ENCODE assay signal across 22 cellular contexts in genomic region chr4:2587215-2587823, GRCh38. TPM values are rescaled to one million over a fixed set of nuclear protein-coding genes. Genes with fewer than 3 reads are reported as not detected.
DNase-seq lines count a peak whose midpoint lies in the region; ATAC-seq and TF ChIP-seq lines count a peak whose summit lies in the region.
"Had no signal": no experiment of that assay in that cellular context is flagged by ENCODE, and none has a peak within 500 bp of the region (broad histone marks: within the 10 kb centered on the region; RNA-seq: fewer than 3 reads in every experiment).

No MANE protein-coding gene starts in this region.

- H3K27ac ChIP-seq in CD8-positive, alpha-beta T cell (ENCODE audit: low read depth, low read length) = no peak overlapping the region
- no peak overlapping the region for H3K27ac ChIP-seq in neural progenitor cell
- H3K27ac ChIP-seq: breast epithelium, prostate gland, upper lobe of right lung had no signal

- intact Hi-C loops in CD8-positive, alpha-beta T cell (cut with DNase I, micrococcal nuclease) = no loop called here

- H3K27me3 ChIP-seq in CD8-positive, alpha-beta T cell (ENCODE audit: insufficient read depth, low read length) = no peaks in the 10 kb centered on the region
- H3K27me3 ChIP-seq in MG63 = no peaks in the 10 kb centered on the region
- no peaks in the 10 kb centered on the region for H3K27me3 ChIP-seq in neural progenitor cell
- H3K27me3 ChIP-seq: breast epithelium, upper lobe of right lung had no signal

- peaks cover 74% of the 10 kb centered on the region for H3K4me1 Mint-ChIP-seq in CD8-positive, alpha-beta T cell (ENCODE audit: low read depth)
- peaks cover 29% of the 10 kb centered on the region for H3K4me1 Mint-ChIP-seq in neural progenitor cell

- H4K20me1 ChIP-seq in neural progenitor cell (ENCODE audit: low read depth) = peaks cover 93% of the 10 kb centered on the region

- no peaks in the 10 kb centered on the region for H3K36me3 ChIP-seq in CD8-positive, alpha-beta T cell (ENCODE audit: insufficient read depth, low read length)
- H3K36me3 ChIP-seq in MG63 (no peaks in the 10 kb centered on the region), neural progenitor cell (no peaks in the 10 kb centered on the region)
- H3K36me3 ChIP-seq: breast epithelium, prostate gland, upper lobe of right lung had no signal

- CTCF ChIA-PET in CD8-positive, alpha-beta T cell (lab: Charles Lee) = interaction anchor here (1.8 kb wide), 1 partner anchor 9 kb away, joined by 4 read pairs; no protein-coding TSS in a partner anchor

- no peaks in the 10 kb centered on the region for H3K9me3 Mint-ChIP-seq in CD8-positive, alpha-beta T cell
- H3K9me3 Mint-ChIP-seq in neural progenitor cell = no peaks in the 10 kb centered on the region
- H3K9me3 Mint-ChIP-seq: activated CD4-positive, alpha-beta T cell treated with anti-CD3 and anti-CD28 coated beads, Interleukin-2, amount 10 ng/mL, durations not matched to agents 24 days and 14 days; natural killer cell treated with Interleukin-12 subunit alpha and Interleukin-12 subunit beta and Interleukin-15 and Interleukin-18, amount 100 ng/mL, for 72 hours had no signal

- no peak overlapping the region for H3K9ac ChIP-seq in neural progenitor cell

- no peaks in the 10 kb centered on the region for H3K36me3 Mint-ChIP-seq in CD8-positive, alpha-beta T cell
- H3K36me3 Mint-ChIP-seq in neural progenitor cell = peaks cover 4% of the 10 kb centered on the region
- H3K36me3 Mint-ChIP-seq: activated CD8-positive, alpha-beta memory T cell treated with anti-CD3 and anti-CD28 coated beads, Interleukin-2, amount 10 ng/mL, durations not matched to agents 7 days and 5 days; natural killer cell treated with Interleukin-12 subunit alpha and Interleukin-12 subunit beta and Interleukin-15 and Interleukin-18, amount 100 ng/mL, for 72 hours had no signal

- H3F3A ChIP-seq in neural progenitor cell (ENCODE audit: low read depth) = peaks cover 28% of the 10 kb centered on the region

- H3K79me2 ChIP-seq in neural progenitor cell (ENCODE audit: low read depth) = peaks cover 100% of the 10 kb centered on the region

- no peak overlapping the region for H3K4me3 ChIP-seq in CD8-positive, alpha-beta T cell (ENCODE audit: low read depth, low read length)
- H3K4me3 ChIP-seq in MG63 = no peak overlapping the region
- no peak overlapping the region for H3K4me3 ChIP-seq in neural progenitor cell
- H3K4me3 ChIP-seq: breast epithelium, prostate gland, upper lobe of right lung had no signal

- peaks cover 29% of the 10 kb centered on the region for H3K4me1 ChIP-seq in CD8-positive, alpha-beta T cell (ENCODE audit: insufficient read depth, low read length)
- peaks cover 29% of the 10 kb centered on the region for H3K4me1 ChIP-seq in neural progenitor cell

- no peaks in the 10 kb centered on the region for H3K9me3 ChIP-seq in CD8-positive, alpha-beta T cell (ENCODE audit: low read length)
- H3K9me3 ChIP-seq in MG63 (no peaks in the 10 kb centered on the region), neural progenitor cell (ENCODE audit: low read depth) (no peaks in the 10 kb centered on the region)
- H3K9me3 ChIP-seq: breast epithelium, prostate gland, upper lobe of right lung had no signal

- H3K4me3 Mint-ChIP-seq in CD8-positive, alpha-beta T cell = no peak overlapping the region
- H3K4me3 Mint-ChIP-seq in neural progenitor cell = no peak overlapping the region
- H3K4me3 Mint-ChIP-seq: activated CD4-positive, alpha-beta T cell treated with anti-CD3 and anti-CD28 coated beads, Interleukin-2, amount 10 ng/mL, durations not matched to agents 24 days and 14 days; activated CD8-positive, alpha-beta memory T cell treated with anti-CD3 and anti-CD28 coated beads, Interleukin-2, amount 10 ng/mL, durations not matched to agents 7 days and 5 days; natural killer cell treated with Interleukin-12 subunit alpha and Interleukin-12 subunit beta and Interleukin-15 and Interleukin-18, amount 100 ng/mL, for 72 hours had no signal

- no peak for TF ChIP-seq CTCF in CD8-positive, alpha-beta T cell (IDR thresholded peaks at IDR 0.05)
- no peak for TF ChIP-seq CTCF in neural progenitor cell (IDR thresholded peaks at IDR 0.05)

- ATAC-seq in CD8-positive, alpha-beta T cell = no peak
- ATAC-seq in HG02763 (IDR thresholded peaks at IDR 0.05; ENCODE audit: unreplicated experiment) = no peak
- ATAC-seq in GM21515 (IDR thresholded peaks at IDR 0.05; ENCODE audit: unreplicated experiment) = no peak
- no peak for ATAC-seq in GM19351 (IDR thresholded peaks at IDR 0.05; ENCODE audit: unreplicated experiment)
- ATAC-seq: activated CD8-positive, alpha-beta memory T cell treated with anti-CD3 and anti-CD28 coated beads, Interleukin-2, amount 10 ng/mL, durations not matched to agents 7 days and 5 days; natural killer cell treated with Interleukin-12 subunit alpha and Interleukin-12 subunit beta and Interleukin-15 and Interleukin-18, amount 100 ng/mL, for 72 hours; upper lobe of right lung had no signal

- no peak overlapping the region for H3K4me2 ChIP-seq in neural progenitor cell

- no peaks in the 10 kb centered on the region for H3K27me3 Mint-ChIP-seq in CD8-positive, alpha-beta T cell (ENCODE audit: low read depth)
- H3K27me3 Mint-ChIP-seq in neural progenitor cell (ENCODE audit: insufficient read depth, low read depth) = no peaks in the 10 kb centered on the region
- H3K27me3 Mint-ChIP-seq: activated CD4-positive, alpha-beta T cell treated with anti-CD3 and anti-CD28 coated beads, Interleukin-2, amount 10 ng/mL, durations not matched to agents 24 days and 14 days; activated CD8-positive, alpha-beta memory T cell treated with anti-CD3 and anti-CD28 coated beads, Interleukin-2, amount 10 ng/mL, durations not matched to agents 7 days and 5 days; natural killer cell treated with Interleukin-12 subunit alpha and Interleukin-12 subunit beta and Interleukin-15 and Interleukin-18, amount 100 ng/mL, for 72 hours had no signal

- POLR2A ChIA-PET in CD8-positive, alpha-beta T cell (lab: Charles Lee) = no interaction called here

- no peak for DNase-seq in CD8-positive, alpha-beta T cell
- DNase-seq in MG63 (peak; percentile 21), fibroblast of peridontal ligament (ENCODE audit: extremely low read depth) (peak; percentile 42), neural progenitor cell (ENCODE audit: low spot score) (no peak)
- no peak for DNase-seq in stimulated activated CD4-positive, alpha-beta T cell treated with anti-CD3 and anti-CD28 coated beads, Interleukin-2, amount 100 ng/mL, for 48 hours
- DNase-seq: activated CD4-positive, alpha-beta T cell treated with anti-CD3 and anti-CD28 coated beads, Interleukin-2, amount 10 ng/mL, durations not matched to agents 24 days and 14 days; activated CD8-positive, alpha-beta memory T cell treated with anti-CD3 and anti-CD28 coated beads, Interleukin-2, amount 10 ng/mL, durations not matched to agents 7 days and 5 days; activated effector memory CD4-positive, alpha-beta T cell treated with anti-CD3 and anti-CD28 coated beads, Interleukin-2, amount 50 U/mL, for 16 hours; COR-L47; DND-41; foreskin fibroblast; MM.1S; NCI-H1694; stimulated activated CD8-positive, alpha-beta memory T cell treated with anti-CD3 and anti-CD28 coated beads, Interleukin-4, amount 100 ng/mL, for 48 hours; SW 1271; upper lobe of right lung had no signal

- H3K27ac Mint-ChIP-seq in CD8-positive, alpha-beta T cell = peak overlapping the region; percentile 37
- H3K27ac Mint-ChIP-seq in neural progenitor cell = peak overlapping the region; percentile 37
- H3K27ac Mint-ChIP-seq: activated CD4-positive, alpha-beta T cell treated with anti-CD3 and anti-CD28 coated beads, Interleukin-2, amount 10 ng/mL, durations not matched to agents 24 days and 14 days; activated CD8-positive, alpha-beta memory T cell treated with anti-CD3 and anti-CD28 coated beads, Interleukin-2, amount 10 ng/mL, durations not matched to agents 7 days and 5 days had no signal

- H2AFZ ChIP-seq in neural progenitor cell (replicated peaks) = no peak overlapping the region

RNA-seq across cellular contexts. Expression of gene FAM193A, which starts 50.9 kb away (rescaled TPM):
- total RNA-seq in CD8-positive, alpha-beta T cell = 10 to 100 TPM; 29.0 to 30.2 TPM
- 7.3 and 24.4 TPM in 2 replicates for total RNA-seq in MG63 (2014; rRNA removed; shearing (Covaris generic); ENCODE audit: low replicate concordance)
- 22.5 and 29.1 TPM in 2 replicates for total RNA-seq in neural progenitor cell (ENCODE audit: low replicate concordance)

Comparison
In these comparisons a context has a peak if more than half of its experiments do, and no peak if none do; other contexts are left out.
1. DNase-seq: peak in MG63 (single experiment) and fibroblast of peridontal ligament (single experiment); none in CD8-positive, alpha-beta T cell (0 of 7), neural progenitor cell (single experiment) and stimulated activated CD4-positive, alpha-beta T cell treated with anti-CD3 and anti-CD28 coated beads, Interleukin-2, amount 100 ng/mL, for 48 hours (0 of 2).